Comparison of ENCODE assay signal across 1 cellular context in the genomic region with DNA sequence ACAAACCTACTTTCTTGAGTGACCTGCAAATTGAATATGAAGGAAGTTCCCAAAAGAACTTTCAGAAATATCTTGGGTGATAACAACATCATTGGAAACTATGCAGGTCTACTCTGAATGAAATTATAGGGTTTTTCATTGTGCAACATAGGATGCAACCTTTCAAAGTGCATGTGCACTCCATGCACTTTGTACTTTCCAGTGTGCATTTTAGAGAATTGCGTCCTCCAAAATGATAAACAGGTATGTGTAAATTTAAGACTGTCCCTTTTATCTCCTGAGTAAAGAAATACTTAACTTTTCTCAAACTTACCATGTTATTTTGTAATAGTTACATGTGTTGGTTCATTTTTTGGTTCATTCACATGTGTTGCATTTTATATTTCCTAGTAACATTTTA.
TF ChIP-seq lines count a peak whose summit lies in the region.

No MANE protein-coding gene starts in this region.

TF ChIP-seq in liver, 16 proteins besides CTCF, POLR2A, EP300 and RAD21 (continued from another document):
- TF ChIP-seq, protein P1, sequence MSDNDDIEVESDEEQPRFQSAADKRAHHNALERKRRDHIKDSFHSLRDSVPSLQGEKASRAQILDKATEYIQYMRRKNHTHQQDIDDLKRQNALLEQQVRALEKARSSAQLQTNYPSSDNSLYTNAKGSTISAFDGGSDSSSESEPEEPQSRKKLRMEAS (IDR thresholded peaks at IDR 0.05): peak; percentile 86
- no peak for TF ChIP-seq TAF1 (conservative IDR thresholded peaks at IDR 0.05)
- TF ChIP-seq EGR1 (IDR thresholded peaks at IDR 0.05; ENCODE audit: low read depth in 2 of 2): peak in 1 of 2 donors; percentile 24
- peak; percentile 94 to 98 for TF ChIP-seq HNF4A (conservative IDR thresholded peaks at IDR 0.05)
